35 cellular contexts compared by ENCODE assay signal in genomic region chr13:50744261-50744660, GRCh38.
"Had no signal": no experiment of that assay in that cellular context is flagged by ENCODE, and none has a peak within 500 bp of the region (broad histone marks: within the 10 kb centered on the region; RNA-seq: fewer than 3 reads in every experiment).

No MANE protein-coding gene starts in this region.

- H3K4me3 Mint-ChIP-seq: activated B cell treated with CpG ODN at 0.5 μM for 24 hours; activated CD8-positive, alpha-beta T cell treated with anti-CD3 and anti-CD28 coated beads for 36 hours; activated naive CD8-positive, alpha-beta T cell; activated T-cell treated with anti-CD3 and anti-CD28 coated beads, Interleukin-2, amount 50 U/mL, for 4 hours; activated T-helper 17 cell treated with anti-CD3 and anti-CD28 coated beads, Interleukin-2, amount 50 U/mL, for 72 hours; central memory CD8-positive, alpha-beta T cell; T-helper 17 cell; T-helper 2 cell treated with Interferon-gamma antibody and Interleukin-4, amounts not matched to agents 5 μg/mL and 100 μg/mL, for 36 hours had no signal

- H3K36me3 Mint-ChIP-seq: activated naive CD8-positive, alpha-beta T cell had no signal

- ATAC-seq: activated CD4-positive, CD25-positive, alpha-beta regulatory T cell treated with anti-CD3 and anti-CD28 coated beads, Interleukin-2, amount 50 U/mL, for 24 hours; activated CD8-positive, alpha-beta T cell treated with anti-CD3 and anti-CD28 coated beads for 36 hours; activated T-cell treated with anti-CD3 and anti-CD28 coated beads, Interleukin-2, amount 50 U/mL, for 4 hours; activated T-helper 17 cell treated with anti-CD3 and anti-CD28 coated beads, Interleukin-2, amount 50 U/mL, for 72 hours; esophagus mucosa; T-helper 17 cell had no signal

- H3K9me3 Mint-ChIP-seq: activated T-cell treated with anti-CD3 and anti-CD28 coated beads, Interleukin-2, amount 50 U/mL, for 4 hours; activated T-helper 17 cell treated with anti-CD3 and anti-CD28 coated beads, Interleukin-2, amount 50 U/mL, for 72 hours; central memory CD8-positive, alpha-beta T cell; T-helper 2 cell treated with Interferon-gamma antibody and Interleukin-4, amounts not matched to agents 5 μg/mL and 100 μg/mL, for 36 hours had no signal

- DNase-seq: activated B cell treated with CpG ODN at 0.5 μM for 24 hours; activated CD4-positive, alpha-beta T cell treated with anti-CD3 and anti-CD28 coated beads for 48 hours; activated CD4-positive, alpha-beta T cell treated with anti-CD3 and anti-CD28 coated beads, Interleukin-2, amount 50 U/mL, for 1 hour; activated CD4-positive, alpha-beta T cell treated with anti-CD3 and anti-CD28 coated beads, Interleukin-2, amount 50 U/mL, for 48 hours; activated CD8-positive, alpha-beta memory T cell treated with anti-CD3 and anti-CD28 coated beads for 24 hours; activated CD8-positive, alpha-beta T cell treated with anti-CD3 and anti-CD28 coated beads for 36 hours; activated effector memory CD4-positive, alpha-beta T cell treated with Interleukin-2 at 50 U/mL for 16 hours; activated gamma-delta T cell treated with Interleukin-2 at 50 U/mL for 16 hours; activated naive CD4-positive, alpha-beta T cell treated with anti-CD3 and anti-CD28 coated beads, Interleukin-2, amount 50 U/mL, for 16 hours; activated naive CD4-positive, alpha-beta T cell treated with Interleukin-2 at 50 U/mL for 16 hours; activated T-cell treated with anti-CD3 and anti-CD28 coated beads, Interleukin-2, amount 50 U/mL, for 4 hours; amniotic stem cell; anterior cingulate cortex; brain microvascular endothelial cell; cortex of kidney; dermis blood vessel endothelial cell; effector CD4-positive, alpha-beta T cell; foreskin fibroblast; T-helper 1 cell; T-helper 17 cell; T1000; WERI-Rb-1 had no signal

- H3K27me3 Mint-ChIP-seq: activated B cell treated with CpG ODN at 0.5 μM for 24 hours; activated CD8-positive, alpha-beta T cell treated with anti-CD3 and anti-CD28 coated beads for 36 hours; activated naive CD8-positive, alpha-beta T cell; activated T-helper 17 cell treated with anti-CD3 and anti-CD28 coated beads, Interleukin-2, amount 50 U/mL, for 72 hours; T-helper 17 cell had no signal

- H3K36me3 ChIP-seq: brain microvascular endothelial cell, WERI-Rb-1 had no signal

- H3K27ac Mint-ChIP-seq: activated B cell treated with CpG ODN at 0.5 μM for 24 hours; activated CD8-positive, alpha-beta T cell treated with anti-CD3 and anti-CD28 coated beads for 36 hours; activated naive CD8-positive, alpha-beta T cell; activated T-helper 17 cell treated with anti-CD3 and anti-CD28 coated beads, Interleukin-2, amount 50 U/mL, for 72 hours; T-helper 17 cell; T-helper 2 cell treated with Interferon-gamma antibody and Interleukin-4, amounts not matched to agents 5 μg/mL and 100 μg/mL, for 36 hours had no signal

- H3K27ac ChIP-seq: brain microvascular endothelial cell, epithelial cell of prostate, WERI-Rb-1 had no signal

- H3K4me1 Mint-ChIP-seq: T-helper 17 cell had no signal

- FAIRE-seq: astrocyte, bronchial epithelial cell, colon, endometrium, endothelial cell of umbilical vein, frontal cortex had no signal
